Comparison of ENCODE assay signal across 1 cellular context in genomic region chr15:63530762-63531299, GRCh38.
TF ChIP-seq lines count a peak whose summit lies in the region.

No MANE protein-coding gene starts in this region.

TF ChIP-seq in GM12878, 131 proteins besides CTCF, POLR2A, EP300 and RAD21 (continued from another document):
- no peak for TF ChIP-seq ZBTB4 (CRISPR knock-in tag; IDR thresholded peaks at IDR 0.05)
- TF ChIP-seq ZNF687 (IDR thresholded peaks at IDR 0.05) = peak; percentile 33; the same call in 1 of the 2 replicates
- no peak for TF ChIP-seq PRDM15 (CRISPR knock-in tag; IDR thresholded peaks at IDR 0.05)
- peak; percentile 38; the same call in 1 of the 2 replicates for TF ChIP-seq POLR2AphosphoS5 (IDR thresholded peaks at IDR 0.05; ENCODE audit: low read length)
- no peak for TF ChIP-seq RCOR1 (conservative IDR thresholded peaks at IDR 0.05; ENCODE audit: low read depth, low read length)
- 0 out of 2 replicates have a peak, but pooled peaks have one; percentile 19 for TF ChIP-seq TCF7 (IDR thresholded peaks at IDR 0.05; ENCODE audit: borderline replicate concordance)
- TF ChIP-seq SIN3A (IDR thresholded peaks at IDR 0.05; ENCODE audit: low read depth, low read length) = no peak
- peak; percentile 64 for TF ChIP-seq RUNX3 (IDR thresholded peaks at IDR 0.05; ENCODE audit: low read length)
- TF ChIP-seq TCF3 (IDR thresholded peaks at IDR 0.05; ENCODE audit: borderline replicate concordance, insufficient read depth, low read depth, low read length) = no peak
- TF ChIP-seq MYB (IDR thresholded peaks at IDR 0.05; ENCODE audit: borderline replicate concordance, low read depth, low read length) = no peak
- peak; percentile 37; the same call in 1 of the 2 replicates for TF ChIP-seq RELB (IDR thresholded peaks at IDR 0.05; ENCODE audit: low read depth)
- TF ChIP-seq SPI1 (IDR thresholded peaks at IDR 0.05; ENCODE audit: borderline replicate concordance, insufficient read depth, low read depth, low read length) = peak; percentile 57; the same call in 1 of the 2 replicates
- TF ChIP-seq ZNF217 (IDR thresholded peaks at IDR 0.05) = 0 out of 2 replicates have a peak, but pooled peaks have one; percentile 5
- peak; percentile 48; the same call in 1 of the 2 replicates for TF ChIP-seq NFIC (IDR thresholded peaks at IDR 0.05; ENCODE audit: low read depth, low read length)
- no peak for TF ChIP-seq ETV6 (conservative IDR thresholded peaks at IDR 0.05 in 1 of 2, IDR thresholded peaks at IDR 0.05 in 1 of 2; ENCODE audit: borderline replicate concordance in 1 of 2, low read depth in 1 of 2)
- peak; percentile 45 for TF ChIP-seq JUNB (IDR thresholded peaks at IDR 0.05)
- peak; percentile 46; the same call in 1 of the 2 replicates for TF ChIP-seq MTA2 (IDR thresholded peaks at IDR 0.05; ENCODE audit: low read depth)
- 0 out of 2 replicates have a peak, but pooled peaks have one; percentile 8 for TF ChIP-seq IRF4 (IDR thresholded peaks at IDR 0.05; ENCODE audit: low read depth, low read length)
- TF ChIP-seq MEF2B (IDR thresholded peaks at IDR 0.05; ENCODE audit: partially characterized antibody, poor library complexity, severe bottlenecking) = no peak
- no peak for TF ChIP-seq RFX5 (IDR thresholded peaks at IDR 0.05; ENCODE audit: low read depth, low read length)
- no peak for TF ChIP-seq NKRF (conservative IDR thresholded peaks at IDR 0.05)
- no peak for TF ChIP-seq EGR1 (IDR thresholded peaks at IDR 0.05; ENCODE audit: borderline replicate concordance in 1 of 2, low read depth in 2 of 2, low read length in 2 of 2)
- no peak for TF ChIP-seq NFYA (IDR thresholded peaks at IDR 0.05; ENCODE audit: borderline replicate concordance, low read depth, low read length)
- TF ChIP-seq KDM1A (IDR thresholded peaks at IDR 0.05; ENCODE audit: borderline replicate concordance) = no peak
- no peak for TF ChIP-seq IKZF1 (conservative IDR thresholded peaks at IDR 0.05)
- TF ChIP-seq NR2F1 (conservative IDR thresholded peaks at IDR 0.05) = no peak
- TF ChIP-seq TCF12 (IDR thresholded peaks at IDR 0.05; ENCODE audit: low read depth, low read length) = no peak
- TF ChIP-seq PKNOX1 (IDR thresholded peaks at IDR 0.05) = no peak
- no peak for TF ChIP-seq E2F4 (IDR thresholded peaks at IDR 0.05; ENCODE audit: low read depth, low read length)
- TF ChIP-seq MLLT1 (IDR thresholded peaks at IDR 0.05) = no peak
- TF ChIP-seq IKZF2 (IDR thresholded peaks at IDR 0.05) = peak in 1 of 2 experiments; percentile 21; a peak in 2 of 4 replicates
- TF ChIP-seq NBN (IDR thresholded peaks at IDR 0.05) = no peak; the same call in 1 of the 2 replicates
